In genomic region chr20:10992776-10993175, GRCh38 we compare ENCODE assay signal across 24 cellular contexts.
DNase-seq lines count a peak whose midpoint lies in the region; ATAC-seq and TF ChIP-seq lines count a peak whose summit lies in the region.
"Had no signal": no experiment of that assay in that cellular context is flagged by ENCODE, and none has a peak within 500 bp of the region (broad histone marks: within the 10 kb centered on the region; RNA-seq: fewer than 3 reads in every experiment).

No MANE protein-coding gene starts in this region.

- no peaks in the 10 kb centered on the region for H3K27me3 ChIP-seq in adipocyte (replicated peaks; ENCODE audit: control insufficient read depth, insufficient read depth, low read length)
- H3K27me3 ChIP-seq: BLaER1 treated with 17β-estradiol and CSF1 and Interleukin-3, amounts not matched to agents 10 nM and 100 nM; heart left ventricle; sigmoid colon; testis had no signal

- H3K9ac ChIP-seq in adipocyte (ENCODE audit: low read length), result no peak overlapping the region
- H3K9ac ChIP-seq: BLaER1 treated with 17β-estradiol and CSF1 and Interleukin-3, amounts not matched to agents 10 nM and 100 nM had no signal

- H3K4me3 ChIP-seq in adipocyte (ENCODE audit: low read length), result no peak overlapping the region
- H3K4me3 ChIP-seq in fibroblast of pulmonary artery (replicated peaks; ENCODE audit: low read depth, low read length), result no peak overlapping the region
- H3K4me3 ChIP-seq: BLaER1 treated with 17β-estradiol and CSF1 and Interleukin-3, amounts not matched to agents 10 nM and 100 nM; heart left ventricle; sigmoid colon; testis had no signal

- DNase-seq in EH (ENCODE audit: low read depth), result peak; percentile 39
- DNase-seq in adipocyte (ENCODE audit: low read depth), result peak; percentile 62
- DNase-seq in fibroblast of pulmonary artery (ENCODE audit: low read depth), result peak; percentile 68
- DNase-seq in sciatic nerve (ENCODE audit: low spot score), result no peak
- DNase-seq in NCI-H1436 (lab: John Stamatoyannopoulos, UW), result no peak
- DNase-seq in Ammon's horn (ENCODE audit: low spot score), result no peak
- DNase-seq: activated CD4-positive, alpha-beta T cell treated with anti-CD3 and anti-CD28 coated beads for 48 hours; activated CD8-positive, alpha-beta memory T cell treated with anti-CD3 and anti-CD28 coated beads for 24 hours; activated effector memory CD4-positive, alpha-beta T cell treated with Interleukin-2 at 50 U/mL for 16 hours; activated naive CD8-positive, alpha-beta T cell treated with anti-CD3 and anti-CD28 coated beads for 36 hours; H7; heart left ventricle; KG1; NCI-H1436 treated with DMSO at 0.1 percent for 48 hours; NCI-H2171 treated with DMSO at 0.1 percent for 48 hours; NCI-H524 treated with DMSO at 0.1 percent for 48 hours; NK-92 treated with Interleukin-12 subunit alpha and Interleukin-12 subunit beta, amount 100 ng/mL, for 24 hours; SHP77 treated with DMSO at 0.1 percent for 48 hours; sigmoid colon; stimulated activated naive CD4-positive, alpha-beta T cell treated with Interleukin-2 at 50 U/mL for 16 hours; testis had no signal

- no peak for TF ChIP-seq CTCF in fibroblast of pulmonary artery (IDR thresholded peaks at IDR 0.05; ENCODE audit: low read length, missing control alignments)

- peaks cover 13% of the 10 kb centered on the region for H3K4me1 ChIP-seq in adipocyte (ENCODE audit: control insufficient read depth, insufficient read depth, low read length)
- H3K4me1 ChIP-seq: BLaER1 treated with 17β-estradiol and CSF1 and Interleukin-3, amounts not matched to agents 10 nM and 100 nM; testis had no signal

- no peaks in the 10 kb centered on the region for H3K36me3 ChIP-seq in adipocyte (ENCODE audit: control insufficient read depth, insufficient read depth, low read length, severe bottlenecking)
- H3K36me3 ChIP-seq: BLaER1 treated with 17β-estradiol and CSF1 and Interleukin-3, amounts not matched to agents 10 nM and 100 nM; heart left ventricle; sigmoid colon had no signal

- peak; percentile 44 for ATAC-seq in sciatic nerve
- no peak for ATAC-seq in HG02588 (IDR thresholded peaks at IDR 0.05; ENCODE audit: unreplicated experiment)
- no peak for ATAC-seq in GM19455 (IDR thresholded peaks at IDR 0.05; ENCODE audit: unreplicated experiment)
- ATAC-seq: heart left ventricle had no signal

- no peaks in the 10 kb centered on the region for H3K9me3 ChIP-seq in adipocyte (ENCODE audit: control insufficient read depth, low read length)
- H3K9me3 ChIP-seq: BLaER1 treated with 17β-estradiol and CSF1 and Interleukin-3, amounts not matched to agents 10 nM and 100 nM; heart left ventricle; sigmoid colon; testis had no signal

- intact Hi-C loops in sciatic nerve (cut with DNase I), result no loop called here

Comparison
In these comparisons a context has a peak if more than half of its experiments do, and no peak if none do; other contexts are left out.
1. DNase-seq: peak in EH (single experiment), adipocyte (single experiment) and fibroblast of pulmonary artery (single experiment); none in sciatic nerve (single experiment), NCI-H1436 (single experiment) and Ammon's horn (single experiment).